In genomic region chr16:66872927-66873684, GRCh38 we compare ENCODE assay signal across 1 cellular context.
TF ChIP-seq lines count a peak whose summit lies in the region.

No MANE protein-coding gene starts in this region.

TF ChIP-seq in HepG2, 621 proteins besides CTCF, POLR2A, EP300 and RAD21 (continued from another document and continues in another):
- peak; percentile 85 for TF ChIP-seq ZNF574 (CRISPR knock-in tag; IDR thresholded peaks at IDR 0.05)
- TF ChIP-seq ZNF772 (CRISPR knock-in tag; IDR thresholded peaks at IDR 0.05), result peak; percentile 99
- TF ChIP-seq U2AF1 (optimal IDR thresholded peaks at IDR 0.05; ENCODE audit: low read depth, low read length), result no peak
- no peak for TF ChIP-seq XBP1 (CRISPR knock-in tag; IDR thresholded peaks at IDR 0.05)
- peak; percentile 95 for TF ChIP-seq ZNF788 (CRISPR knock-in tag; IDR thresholded peaks at IDR 0.05; ENCODE audit: borderline replicate concordance)
- no peak for TF ChIP-seq SYNCRIP (IDR thresholded peaks at IDR 0.05; ENCODE audit: insufficient read depth, low read depth, low read length)
- TF ChIP-seq TGIF2 (CRISPR knock-in tag; IDR thresholded peaks at IDR 0.05), result 0 out of 2 replicates have a peak, but pooled peaks have one; percentile 28
- TF ChIP-seq MIER2 (CRISPR knock-in tag; IDR thresholded peaks at IDR 0.05), result peak; percentile 57; the same call in 1 of the 2 replicates
- TF ChIP-seq STAG1 (CRISPR knock-in tag; IDR thresholded peaks at IDR 0.05), result peak; percentile 68
- TF ChIP-seq ZSCAN25 (CRISPR knock-in tag; IDR thresholded peaks at IDR 0.05), result peak; percentile 49; the same call in 1 of the 2 replicates
- TF ChIP-seq CENPBD1 (CRISPR knock-in tag; IDR thresholded peaks at IDR 0.05; ENCODE audit: borderline replicate concordance, low read depth), result no peak
- TF ChIP-seq SOX5 (CRISPR knock-in tag; IDR thresholded peaks at IDR 0.05; ENCODE audit: borderline replicate concordance), result no peak; the same call in 1 of the 2 replicates
- 0 out of 2 replicates have a peak, but pooled peaks have one; percentile 39 for TF ChIP-seq NR1H2 (CRISPR knock-in tag; IDR thresholded peaks at IDR 0.05; ENCODE audit: borderline replicate concordance, low read depth)
- TF ChIP-seq HNF4A (CRISPR knock-in tag; IDR thresholded peaks at IDR 0.05), result peak; percentile 26; the same call in 1 of the 2 replicates
- TF ChIP-seq SP2 (CRISPR knock-in tag; IDR thresholded peaks at IDR 0.05), result no peak
- no peak for TF ChIP-seq FUBP1 (CRISPR knock-in tag; IDR thresholded peaks at IDR 0.05; ENCODE audit: borderline replicate concordance)
- no peak for TF ChIP-seq ZNF737 (CRISPR knock-in tag; IDR thresholded peaks at IDR 0.05; ENCODE audit: borderline replicate concordance)
- TF ChIP-seq PLSCR1 (CRISPR knock-in tag; IDR thresholded peaks at IDR 0.05; ENCODE audit: borderline replicate concordance), result no peak
- no peak for TF ChIP-seq ZNF224 (CRISPR knock-in tag; IDR thresholded peaks at IDR 0.05)
- TF ChIP-seq NR2F6 (IDR thresholded peaks at IDR 0.05), result no peak
- peak; percentile 70; the same call in 1 of the 2 replicates for TF ChIP-seq NR2F6 (CRISPR knock-in tag; IDR thresholded peaks at IDR 0.05)
- peak; percentile 91 for TF ChIP-seq ZNF292 (CRISPR knock-in tag; IDR thresholded peaks at IDR 0.05; ENCODE audit: borderline replicate concordance, low read depth)
- no peak for TF ChIP-seq JARID2 (CRISPR knock-in tag; IDR thresholded peaks at IDR 0.05; ENCODE audit: insufficient replicate concordance)
- no peak for TF ChIP-seq ZFYVE20 (CRISPR knock-in tag; IDR thresholded peaks at IDR 0.05; ENCODE audit: borderline replicate concordance, low read depth)
- TF ChIP-seq STAT5B (CRISPR knock-in tag; IDR thresholded peaks at IDR 0.05), result no peak
- TF ChIP-seq ATF5 (CRISPR knock-in tag; IDR thresholded peaks at IDR 0.05; ENCODE audit: low read depth), result no peak
- no peak for TF ChIP-seq ZBTB8A (CRISPR knock-in tag; IDR thresholded peaks at IDR 0.05; ENCODE audit: borderline replicate concordance, low read depth)
- no peak for TF ChIP-seq PRDM15 (CRISPR knock-in tag; IDR thresholded peaks at IDR 0.05)
- TF ChIP-seq AGO2 (optimal IDR thresholded peaks at IDR 0.05; ENCODE audit: low read depth, low read length), result no peak
- no peak for TF ChIP-seq ZNF446 (CRISPR knock-in tag; IDR thresholded peaks at IDR 0.05)
- TF ChIP-seq NFAT5 (CRISPR knock-in tag; IDR thresholded peaks at IDR 0.05), result 0 out of 2 replicates have a peak, but pooled peaks have one; percentile 65
- TF ChIP-seq FOXK1 (CRISPR knock-in tag; IDR thresholded peaks at IDR 0.05; ENCODE audit: borderline replicate concordance, low read depth), result no peak
- 0 out of 2 replicates have a peak, but pooled peaks have one; percentile 50 for TF ChIP-seq WIZ (CRISPR knock-in tag; IDR thresholded peaks at IDR 0.05)
- TF ChIP-seq IRF2 (CRISPR knock-in tag; IDR thresholded peaks at IDR 0.05), result peak; percentile 84
- TF ChIP-seq ZSCAN9 (CRISPR knock-in tag; IDR thresholded peaks at IDR 0.05; ENCODE audit: borderline replicate concordance), result no peak
- no peak; the same call in 1 of the 2 replicates for TF ChIP-seq ATF3 (CRISPR knock-in tag; IDR thresholded peaks at IDR 0.05)
- peak; percentile 73 for TF ChIP-seq RXRA (CRISPR knock-in tag; IDR thresholded peaks at IDR 0.05)
- TF ChIP-seq YEATS2 (CRISPR knock-in tag; IDR thresholded peaks at IDR 0.05; ENCODE audit: borderline replicate concordance), result peak; percentile 56; the same call in 1 of the 2 replicates
- 0 out of 2 replicates have a peak, but pooled peaks have one; percentile 28 for TF ChIP-seq ZNF543 (CRISPR knock-in tag; IDR thresholded peaks at IDR 0.05)
- TF ChIP-seq ZNF3 (CRISPR knock-in tag; IDR thresholded peaks at IDR 0.05), result no peak
- TF ChIP-seq RBAK (CRISPR knock-in tag; IDR thresholded peaks at IDR 0.05), result no peak
- TF ChIP-seq ZNF232 (CRISPR knock-in tag; IDR thresholded peaks at IDR 0.05; ENCODE audit: borderline replicate concordance), result peak; percentile 90; the same call in 1 of the 2 replicates
- no peak for TF ChIP-seq NKX3-1 (CRISPR knock-in tag; IDR thresholded peaks at IDR 0.05)
- TF ChIP-seq TOE1 (CRISPR knock-in tag; IDR thresholded peaks at IDR 0.05), result no peak
- TF ChIP-seq DDIT3 (CRISPR knock-in tag; IDR thresholded peaks at IDR 0.05), result no peak
- TF ChIP-seq ZNF468 (CRISPR knock-in tag; IDR thresholded peaks at IDR 0.05), result no peak; the same call in 1 of the 2 replicates
- peak; percentile 98 for TF ChIP-seq ZNF572 (CRISPR knock-in tag; IDR thresholded peaks at IDR 0.05)
- no peak for TF ChIP-seq ZNF598 (CRISPR knock-in tag; IDR thresholded peaks at IDR 0.05; ENCODE audit: borderline replicate concordance)
- peak; percentile 80; the same call in 1 of the 2 replicates for TF ChIP-seq EED (CRISPR knock-in tag; IDR thresholded peaks at IDR 0.05)
- TF ChIP-seq NR3C1 (CRISPR knock-in tag; IDR thresholded peaks at IDR 0.05), result no peak
- TF ChIP-seq SMAD3 (CRISPR knock-in tag; IDR thresholded peaks at IDR 0.05), result peak; percentile 76; the same call in 1 of the 2 replicates
